ENCODE assay signal across 11 cellular contexts in the genomic region with DNA sequence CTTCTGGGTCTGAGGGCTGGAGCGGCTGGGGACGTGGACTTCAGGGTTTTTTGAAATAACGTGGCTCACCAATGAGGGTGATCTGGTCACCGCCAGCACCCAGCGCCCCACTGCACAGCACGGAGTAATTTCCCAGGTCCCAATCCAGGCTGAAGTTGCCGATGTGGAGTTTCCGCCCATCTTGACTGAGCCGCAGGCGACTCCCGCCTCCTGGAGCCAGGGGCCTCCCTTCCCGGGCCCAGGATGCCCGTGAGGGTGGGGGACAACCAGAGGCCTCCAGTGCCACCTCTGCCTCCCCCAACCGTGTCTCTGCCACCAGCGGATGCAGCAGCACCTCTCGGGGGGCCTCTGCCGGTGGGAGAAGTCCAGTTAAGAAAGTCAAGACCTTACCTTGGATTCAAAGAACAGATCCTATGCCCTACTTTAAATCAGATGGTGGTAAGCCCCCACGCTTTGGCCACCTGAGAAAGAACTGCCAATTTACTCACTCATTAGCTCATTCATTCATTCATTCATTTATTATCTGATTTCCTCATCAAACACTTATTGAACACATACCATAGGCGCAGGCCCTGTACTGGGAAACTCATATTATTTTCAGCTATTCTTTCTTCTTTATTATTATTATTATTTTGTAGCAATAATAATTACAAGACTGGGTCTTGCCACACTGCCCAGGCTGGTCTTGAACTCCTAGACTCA. TPM values are rescaled to one million over a fixed set of nuclear protein-coding genes. Genes with fewer than 3 reads are reported as not detected.
DNase-seq lines count a peak whose midpoint lies in the region; ATAC-seq and TF ChIP-seq lines count a peak whose summit lies in the region.
"Had no signal": no experiment of that assay in that cellular context is flagged by ENCODE, and none has a peak within 500 bp of the region (broad histone marks: within the 10 kb centered on the region; RNA-seq: fewer than 3 reads in every experiment).

No MANE protein-coding gene starts in this region.

- peak overlapping the region; percentile 54; the same call in 1 of the 2 replicates for H3K9ac ChIP-seq in iPS-20b (ENCODE audit: low read depth, low read length)

- H3K27ac ChIP-seq in VCaP (peak overlapping the region; percentile 57; the same call in 1 of the 2 replicates), iPS-20b (ENCODE audit: low read length) (no peak overlapping the region), vagina (peak overlapping the region; percentile 84)

- H3K4me3 ChIP-seq in iPS-20b (ENCODE audit: low read length) (peak overlapping the region; percentile 76), vagina (peak overlapping the region in 1 of 2 donors; percentile 81)

- peaks cover 19% of the 10 kb centered on the region for H3K27me3 ChIP-seq in iPS-20b (ENCODE audit: insufficient read depth, low read length)
- no peaks in the 10 kb centered on the region for H3K27me3 ChIP-seq in vagina
- H3K27me3 ChIP-seq: adrenal gland had no signal

- no peaks in the 10 kb centered on the region for H3K9me3 ChIP-seq in iPS-20b (ENCODE audit: insufficient read depth, low read depth, low read length)
- no peaks in the 10 kb centered on the region for H3K9me3 ChIP-seq in vagina
- H3K9me3 ChIP-seq: adrenal gland had no signal

- TF ChIP-seq POLR2A in vagina (IDR thresholded peaks at IDR 0.05): no peak

- DNase-seq in left cardiac atrium (peak; percentile 18), Right ventricle myocardium inferior (ENCODE audit: missing footprints) (no peak), vagina (ENCODE audit: extremely low spot score in 2 of 2) (no peak), NCI-H1436 treated with DMSO at 0.1 percent for 48 hours (lab: John Stamatoyannopoulos, UW) (no peak), SIG-M5 (lab: John Stamatoyannopoulos, UW) (no peak)
- DNase-seq in effector CD4-positive, alpha-beta T cell: no peak
- DNase-seq: NCI-H1694 had no signal

- ATAC-seq in left cardiac atrium: no peak
- ATAC-seq in Right ventricle myocardium inferior: no peak

- intact Hi-C loops in left cardiac atrium (cut with DNase I) (loop anchor here (2.0 to 10.0 kb wide), 3 partner anchors 29 to 319 kb away; a partner anchor contains a TSS), Right ventricle myocardium inferior (cut with DNase I) (loop anchor here (2.0 kb wide), 3 partner anchors 57 to 319 kb away; no protein-coding TSS in a partner anchor), vagina (cut with DNase I) (loop anchor here (10.0 kb wide), 2 partner anchors 57 to 243 kb away; a partner anchor contains a TSS)

- H3K36me3 ChIP-seq in iPS-20b (ENCODE audit: insufficient read depth, low read depth, low read length) (no peaks in the 10 kb centered on the region), vagina (no peaks in the 10 kb centered on the region)
- H3K36me3 ChIP-seq: adrenal gland had no signal

- peaks cover 8% of the 10 kb centered on the region; the same call in 1 of the 2 replicates for H3K4me1 ChIP-seq in iPS-20b (ENCODE audit: insufficient read depth, low read length)
- H3K4me1 ChIP-seq in vagina: peaks cover 21% of the 10 kb centered on the region

- TF ChIP-seq CTCF in VCaP (conservative IDR thresholded peaks at IDR 0.05) (no peak), vagina (IDR thresholded peaks at IDR 0.05) (no peak)

RNA-seq across cellular contexts. Expression of a gene that starts 3.9 kb away (rescaled TPM):
- total RNA-seq in left cardiac atrium (1 to 10 TPM; 1.5 to 1.8 TPM), Right ventricle myocardium inferior (0.51 TPM), vagina (20.1 TPM)

RNA-seq across cellular contexts. Expression of a gene that starts 26.6 kb away (rescaled TPM):
- total RNA-seq in left cardiac atrium (under 1 TPM in 1 of 2 donors, not detected in 1; 0.16 TPM), Right ventricle myocardium inferior (not detected), vagina (not detected)
- total RNA-seq: RPMI7951 had no signal

RNA-seq across cellular contexts. Expression of a gene that starts 28.2 kb away (rescaled TPM):
- total RNA-seq in left cardiac atrium (100 to 1,000 TPM; 225 to 267 TPM), Right ventricle myocardium inferior (497 TPM), vagina (114 TPM)

RNA-seq across cellular contexts. Expression of a gene that starts 30.8 kb away (rescaled TPM):
- 1 to 10 TPM; 1.3 to 2.5 TPM for total RNA-seq in left cardiac atrium
- 1.7 TPM for total RNA-seq in Right ventricle myocardium inferior
- total RNA-seq in vagina: not detected
- total RNA-seq: RPMI7951 had no signal

RNA-seq across cellular contexts. Expression of a gene that starts 34.4 kb away (rescaled TPM):
- 1 to 10 TPM in 1 of 2 donors, under 1 TPM in 1; 0.89 to 4.0 TPM for total RNA-seq in left cardiac atrium
- total RNA-seq in Right ventricle myocardium inferior: 3.5 TPM
- total RNA-seq in vagina: 3.4 TPM
- total RNA-seq: RPMI7951 had no signal
